Comparison of ENCODE assay signal across 32 cellular contexts in genomic region chr2:85171916-85172315, GRCh38. TPM values are rescaled to one million over a fixed set of nuclear protein-coding genes. Genes with fewer than 3 reads are reported as not detected.
"Had no signal": no experiment of that assay in that cellular context is flagged by ENCODE, and none has a peak within 500 bp of the region (broad histone marks: within the 10 kb centered on the region; RNA-seq: fewer than 3 reads in every experiment).

No MANE protein-coding gene starts in this region.

- H3K9me3 Mint-ChIP-seq: activated naive CD8-positive, alpha-beta T cell treated with anti-CD3 and anti-CD28 coated beads for 36 hours; activated T-cell treated with anti-CD3 and anti-CD28 coated beads, Interleukin-2, amount 50 U/mL, for 4 hours; activated T-helper 1 cell treated with anti-CD3 and anti-CD28 coated beads, Interleukin-12 subunit alpha, Interleukin-12 subunit beta, Interleukin-2, Interleukin-4 antibody, amounts not matched to agents 30 ng/mL and 10 ng/mL and 1 ng/mL, durations not matched to agents 14 hours and 24 hours and 36 hours had no signal

- H3K9ac ChIP-seq: KMS-11 had no signal

- H3K4me3 ChIP-seq: ascending aorta, cardiac muscle cell, PC-9 had no signal

- H3K9me3 ChIP-seq: ascending aorta had no signal

- H3K4me3 Mint-ChIP-seq: activated B cell treated with CpG ODN at 0.5 μM for 24 hours; activated CD4-positive, alpha-beta memory T cell treated with anti-CD3 and anti-CD28 coated beads for 36 hours; activated naive CD8-positive, alpha-beta T cell treated with anti-CD3 and anti-CD28 coated beads for 36 hours; activated T-cell treated with anti-CD3 and anti-CD28 coated beads, Interleukin-2, amount 50 U/mL, for 4 hours; activated T-helper 1 cell treated with anti-CD3 and anti-CD28 coated beads, Interleukin-12 subunit alpha, Interleukin-12 subunit beta, Interleukin-2, Interleukin-4 antibody, amounts not matched to agents 30 ng/mL and 10 ng/mL and 1 ng/mL, durations not matched to agents 14 hours and 24 hours and 36 hours had no signal

- H3K36me3 Mint-ChIP-seq: activated CD4-positive, alpha-beta memory T cell treated with anti-CD3 and anti-CD28 coated beads for 36 hours; activated naive CD8-positive, alpha-beta T cell treated with anti-CD3 and anti-CD28 coated beads for 36 hours had no signal

- DNase-seq: activated B cell treated with CpG ODN at 0.5 μM for 24 hours; activated CD4-positive, alpha-beta memory T cell treated with anti-CD3 and anti-CD28 coated beads for 36 hours; activated CD4-positive, alpha-beta T cell treated with anti-CD3 and anti-CD28 coated beads for 4 hours; activated CD4-positive, alpha-beta T cell treated with anti-CD3 and anti-CD28 coated beads, Interleukin-2, amount 50 U/mL, for 1 hour; activated CD4-positive, CD25-positive, alpha-beta regulatory T cell treated with anti-CD3 and anti-CD28 coated beads, Interleukin-2, amount 50 U/mL, for 72 hours; activated CD8-positive, alpha-beta memory T cell treated with anti-CD3 and anti-CD28 coated beads, Interleukin-2, amount 50 U/mL, for 4 hours; activated naive CD4-positive, alpha-beta T cell; activated naive CD4-positive, alpha-beta T cell treated with anti-CD3 and anti-CD28 coated beads, Interleukin-2, amount 50 U/mL, for 16 hours; activated naive CD8-positive, alpha-beta T cell treated with anti-CD3 and anti-CD28 coated beads for 36 hours; activated T-cell treated with anti-CD3 and anti-CD28 coated beads for 4 hours; activated T-cell treated with anti-CD3 and anti-CD28 coated beads, Interleukin-2, amount 50 U/mL, for 4 hours; amniotic stem cell; MM.1S; MV-4-11; NCI-H1092; NCI-H1436 treated with DMSO at 0.1 percent for 48 hours; NCI-H1694 treated with DMSO at 0.1 percent for 48 hours; NCI-H2029; NCI-H345; NCI-H524 treated with DMSO at 0.1 percent for 48 hours; PC-9; Right ventricle myocardium superior; SW 1271; T-helper 1 cell; T-helper 2 cell; T-helper 9 cell had no signal

- H3K4me1 ChIP-seq: ascending aorta had no signal

- H2AFZ ChIP-seq: PC-9 had no signal

- H3K27ac ChIP-seq: ascending aorta, cardiac muscle cell, KMS-11, PC-9, VCaP had no signal

- H3K27ac Mint-ChIP-seq: activated B cell treated with CpG ODN at 0.5 μM for 24 hours; activated CD4-positive, alpha-beta memory T cell treated with anti-CD3 and anti-CD28 coated beads for 36 hours; activated naive CD8-positive, alpha-beta T cell treated with anti-CD3 and anti-CD28 coated beads for 36 hours; activated T-helper 1 cell treated with anti-CD3 and anti-CD28 coated beads, Interleukin-12 subunit alpha, Interleukin-12 subunit beta, Interleukin-2, Interleukin-4 antibody, amounts not matched to agents 30 ng/mL and 10 ng/mL and 1 ng/mL, durations not matched to agents 14 hours and 24 hours and 36 hours had no signal

- H3K4me1 Mint-ChIP-seq: activated B cell treated with CpG ODN at 0.5 μM for 24 hours; activated naive CD8-positive, alpha-beta T cell treated with anti-CD3 and anti-CD28 coated beads for 36 hours had no signal

- H3K36me3 ChIP-seq: ascending aorta, cardiac muscle cell had no signal

- H3K27me3 ChIP-seq: ascending aorta, cardiac muscle cell had no signal

- H3K4me2 ChIP-seq: KMS-11, PC-9 had no signal

RNA-seq across cellular contexts. Expression of gene TCF7L1, which starts 38.7 kb away (rescaled TPM):
- total RNA-seq: activated T-helper 1 cell treated with anti-CD3 and anti-CD28 coated beads, Interleukin-12 subunit alpha, Interleukin-12 subunit beta, Interleukin-2, Interleukin-4 antibody, amounts not matched to agents 30 ng/mL and 10 ng/mL and 1 ng/mL, durations not matched to agents 14 hours and 24 hours and 36 hours; OCI-LY7 had no signal
